Comparison of ENCODE assay signal across 1 cellular context in genomic region chr12:89384750-89385273, GRCh38.
TF ChIP-seq lines count a peak whose summit lies in the region.

No MANE protein-coding gene starts in this region.

TF ChIP-seq in A549, 52 proteins besides CTCF, POLR2A, EP300 and RAD21 (continued from another document):
- no peak for TF ChIP-seq CBX8 (IDR thresholded peaks at IDR 0.05)
TF ChIP-seq in A549: peak in this region for 0.
